ENCODE assay signal across 8 cellular contexts in the genomic region with DNA sequence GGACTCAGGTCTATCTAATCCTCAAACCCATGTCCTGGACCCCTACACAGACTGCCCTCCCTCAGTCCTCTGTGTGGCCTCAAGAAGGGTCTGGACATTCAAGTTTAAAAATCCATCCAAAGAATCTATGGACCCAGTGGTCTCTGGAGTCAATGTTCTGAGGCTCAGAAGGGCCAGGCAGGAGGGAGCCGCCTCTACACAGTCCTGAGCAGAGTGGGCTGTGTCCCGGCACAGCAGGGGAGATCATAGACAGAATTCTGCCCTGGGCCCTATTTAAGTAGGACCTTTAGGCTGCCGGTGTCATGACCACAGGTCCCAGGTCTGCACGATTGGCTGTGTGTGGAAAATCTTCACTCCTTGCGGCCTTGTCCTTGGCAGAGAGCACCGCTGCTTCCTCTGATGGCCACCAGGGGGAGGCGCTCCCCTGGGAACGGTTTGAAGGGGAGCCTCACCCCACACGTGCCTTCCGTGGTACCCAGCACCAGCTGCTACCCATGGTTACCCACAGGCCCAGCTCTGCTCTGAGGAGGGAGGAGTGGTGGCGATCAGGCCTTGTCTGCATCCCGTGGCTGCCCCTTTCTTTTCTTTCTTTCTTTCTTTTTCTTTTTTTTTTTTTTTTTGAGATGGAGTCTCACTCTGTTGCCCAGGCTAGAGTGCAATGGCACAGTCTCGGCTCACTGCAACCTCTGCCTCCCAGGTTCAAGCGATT. TPM values are rescaled to one million over a fixed set of nuclear protein-coding genes. Genes with fewer than 3 reads are reported as not detected.
DNase-seq lines count a peak whose midpoint lies in the region; ATAC-seq, FAIRE-seq and TF ChIP-seq lines count a peak whose summit lies in the region.

No MANE protein-coding gene starts in this region.

- peaks cover 2% of the 10 kb centered on the region for H3K4me1 Mint-ChIP-seq in activated CD4-positive, alpha-beta T cell treated with anti-CD3 and anti-CD28 coated beads for 36 hours

- 16% methylated on average over 8 of the region's 14 CpGs for WGBS in A549 (ENCODE audit: missing lambda C conversion rate)
- 49% methylated on average over 14 of the region's 14 CpGs for WGBS in liver

- H3K27ac ChIP-seq in A549, result no peak overlapping the region
- H3K27ac ChIP-seq in liver (ENCODE audit: low read depth in 1 of 2, low read length in 2 of 2), result no peak overlapping the region

- intact Hi-C loops in activated CD4-positive, alpha-beta T cell treated with anti-CD3 and anti-CD28 coated beads for 36 hours (cut with DNase I, micrococcal nuclease), result loop anchor here (1.0 to 2.0 kb wide), 6 partner anchors 46 to 359 kb away; no protein-coding TSS in a partner anchor

- H3K4me1 ChIP-seq in A549, result no peaks in the 10 kb centered on the region
- H3K4me1 ChIP-seq in liver (ENCODE audit: control insufficient read depth in 4 of 4, insufficient read depth in 4 of 4, low read length in 3 of 4), result peaks cover 0 to 6% (median 2%) of the 10 kb centered on the region in 4 donors

- peak overlapping the region; percentile 25; the same call in 1 of the 3 replicates for H3K4me2 ChIP-seq in A549

- ATAC-seq in A549 (peak; percentile 95 to 99), GM18858 (IDR thresholded peaks at IDR 0.05; ENCODE audit: unreplicated experiment) (peak; percentile 69), HG03196 (IDR thresholded peaks at IDR 0.05; ENCODE audit: unreplicated experiment) (peak; percentile 91)
- peak; percentile 97 for ATAC-seq in activated CD4-positive, alpha-beta T cell treated with anti-CD3 and anti-CD28 coated beads for 36 hours

- no peaks in the 10 kb centered on the region for H3K27me3 Mint-ChIP-seq in activated CD4-positive, alpha-beta T cell treated with anti-CD3 and anti-CD28 coated beads for 36 hours

- H3K27me3 ChIP-seq in liver (ENCODE audit: control insufficient read depth in 4 of 4, insufficient read depth in 4 of 4, low read length in 3 of 4), result no peaks in the 10 kb centered on the region

- H3K27ac Mint-ChIP-seq in activated CD4-positive, alpha-beta T cell treated with anti-CD3 and anti-CD28 coated beads for 36 hours, result no peak overlapping the region

- CTCF ChIA-PET in A549 (lab: Yijun Ruan, JAX), result interaction anchor here (0.6 to 13.1 kb wide), 26 partner anchors 8 to 655 kb away, joined by 3 to 132 read pairs (median 4); a partner anchor contains a TSS
- CTCF ChIA-PET in activated CD4-positive, alpha-beta T cell treated with anti-CD3 and anti-CD28 coated beads for 36 hours (lab: Charles Lee), result interaction anchor here (0.6 to 4.2 kb wide), 12 partner anchors 9 to 456 kb away, joined by 3 to 47 read pairs (median 4); a partner anchor contains a TSS

- H3K4me3 ChIP-seq in A549 (no peak overlapping the region), liver (ENCODE audit: low read depth in 1 of 3, low read length in 3 of 3) (no peak overlapping the region)

- TF ChIP-seq POLR2A in A549 (IDR thresholded peaks at IDR 0.05; ENCODE audit: low read length), result no peak

- peak; percentile 73 to 81 for TF ChIP-seq RAD21 in A549 (conservative IDR thresholded peaks at IDR 0.05 in 1 of 2, IDR thresholded peaks at IDR 0.05 in 1 of 2)
- peak; percentile 77 to 90 for TF ChIP-seq RAD21 in liver (IDR thresholded peaks at IDR 0.05)

- TF ChIP-seq CTCF in A549 (IDR thresholded peaks at IDR 0.05) (peak; percentile 65), liver (IDR thresholded peaks at IDR 0.05; ENCODE audit: low read depth, low read length, missing input control) (peak; percentile 79)

- H3K36me3 ChIP-seq in liver (ENCODE audit: control insufficient read depth in 4 of 4, insufficient read depth in 3 of 4, low read depth in 1 of 4, low read length in 3 of 4), result no peaks in the 10 kb centered on the region

- no peaks in the 10 kb centered on the region for H3K36me3 Mint-ChIP-seq in activated CD4-positive, alpha-beta T cell treated with anti-CD3 and anti-CD28 coated beads for 36 hours (ENCODE audit: low read depth)

- peak; percentile 44 to 64 for DNase-seq in A549 (ENCODE audit: low read depth in 1 of 2, low spot score in 1 of 2)
- DNase-seq in NCI-H446 treated with DMSO at 0.1 percent for 48 hours (lab: John Stamatoyannopoulos, UW), result peak; percentile 7
- peak; percentile 86 for DNase-seq in activated CD4-positive, alpha-beta T cell treated with anti-CD3 and anti-CD28 coated beads for 36 hours
- peak; percentile 49 for DNase-seq in cerebellar cortex (ENCODE audit: low spot score)
- DNase-seq in stimulated activated CD8-positive, alpha-beta memory T cell treated with anti-CD3 and anti-CD28 coated beads, Interleukin-12 subunit alpha, Interleukin-12 subunit beta, amount 100 ng/mL, for 24 hours (ENCODE audit: extremely low read depth), result peak; percentile 42

- no peak for FAIRE-seq in A549 (lab: Jason Lieb, UNC)

- POLR2A ChIA-PET in A549 (lab: Yijun Ruan, JAX), result no interaction called here
- POLR2A ChIA-PET in activated CD4-positive, alpha-beta T cell treated with anti-CD3 and anti-CD28 coated beads for 36 hours (lab: Charles Lee), result interaction anchor here (0.5 kb wide), 1 partner anchor 104 kb away, joined by 3 read pairs; no protein-coding TSS in a partner anchor

- no peak for TF ChIP-seq EP300 in A549 (IDR thresholded peaks at IDR 0.05)

- H3K9me3 ChIP-seq in A549 (no peaks in the 10 kb centered on the region), liver (ENCODE audit: control insufficient read depth in 4 of 4, low read length in 3 of 4) (peaks cover 0 to 3% (median 0%) of the 10 kb centered on the region in 4 donors)

- H3K9ac ChIP-seq in liver (ENCODE audit: low read depth in 1 of 2, low read length in 2 of 2), result no peak overlapping the region

- H3K9me3 Mint-ChIP-seq in activated CD4-positive, alpha-beta T cell treated with anti-CD3 and anti-CD28 coated beads for 36 hours (ENCODE audit: low read depth), result no peaks in the 10 kb centered on the region

- H3K4me3 Mint-ChIP-seq in activated CD4-positive, alpha-beta T cell treated with anti-CD3 and anti-CD28 coated beads for 36 hours, result no peak overlapping the region

TF ChIP-seq in A549, 52 proteins besides CTCF, POLR2A, EP300 and RAD21 (continues in another document):
- TF ChIP-seq RNF2 (IDR thresholded peaks at IDR 0.05; ENCODE audit: borderline replicate concordance, low read depth), result no peak
- TF ChIP-seq, protein P1, sequence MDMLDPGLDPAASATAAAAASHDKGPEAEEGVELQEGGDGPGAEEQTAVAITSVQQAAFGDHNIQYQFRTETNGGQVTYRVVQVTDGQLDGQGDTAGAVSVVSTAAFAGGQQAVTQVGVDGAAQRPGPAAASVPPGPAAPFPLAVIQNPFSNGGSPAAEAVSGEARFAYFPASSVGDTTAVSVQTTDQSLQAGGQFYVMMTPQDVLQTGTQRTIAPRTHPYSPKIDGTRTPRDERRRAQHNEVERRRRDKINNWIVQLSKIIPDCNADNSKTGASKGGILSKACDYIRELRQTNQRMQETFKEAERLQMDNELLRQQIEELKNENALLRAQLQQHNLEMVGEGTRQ (IDR thresholded peaks at IDR 0.05), result 0 out of 2 replicates have a peak, but pooled peaks have one; percentile 5

TF ChIP-seq in liver, 16 proteins besides CTCF, POLR2A, EP300 and RAD21:
- TF ChIP-seq NR2F2 (IDR thresholded peaks at IDR 0.05) (no peak), SP1 (IDR thresholded peaks at IDR 0.05) (no peak), RXRA (IDR thresholded peaks at IDR 0.05) (peak in 1 of 2 donors; percentile 17), JUND (IDR thresholded peaks at IDR 0.05) (no peak), HNF4G (IDR thresholded peaks at IDR 0.05) (no peak), EGR1 (IDR thresholded peaks at IDR 0.05; ENCODE audit: low read depth in 2 of 2) (no peak)
- TF ChIP-seq, protein P2, sequence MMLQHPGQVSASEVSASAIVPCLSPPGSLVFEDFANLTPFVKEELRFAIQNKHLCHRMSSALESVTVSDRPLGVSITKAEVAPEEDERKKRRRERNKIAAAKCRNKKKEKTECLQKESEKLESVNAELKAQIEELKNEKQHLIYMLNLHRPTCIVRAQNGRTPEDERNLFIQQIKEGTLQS (IDR thresholded peaks at IDR 0.05), result no peak

RNA-seq across cellular contexts. Expression of a gene that starts 37.9 kb away (rescaled TPM):
- polyA plus RNA-seq in A549 (2011; rRNA removed) (0.12 and 0.19 TPM in 2 replicates), A549 (2017; fragmentation: RNase III; extraction: RNeasy Plus Mini Kit Qiagen cat#74134 plus additional on column Dnase treatment) (0.13 to 0.32 TPM (median 0.14 TPM) in 3 replicates), liver (10 to 100 TPM in 1 of 2 donors, 1 to 10 TPM in 1; 9.2 to 48.1 TPM)
- polyA plus RNA-seq in A549 (2012; cell fraction: cytosol; rRNA removed), result 0.12 and 0.21 TPM in 2 replicates
- 1.1 and 1.9 TPM in 2 replicates for polyA plus RNA-seq in A549 (2012; cell fraction: nucleus; rRNA removed)
- 0.21 and 0.29 TPM in 2 replicates for polyA minus RNA-seq in A549 (2011; rRNA and poly(A)+ RNA removed)
- total RNA-seq in activated CD4-positive, alpha-beta T cell treated with anti-CD3 and anti-CD28 coated beads for 36 hours, result under 1 TPM in 1 of 2 experiments, not detected in 1; 0.23 TPM
- total RNA-seq in liver, result 10 to 100 TPM; 21.7 to 66.4 TPM

RNA-seq across cellular contexts. Expression of a gene that starts 39.8 kb away (rescaled TPM):
- polyA plus RNA-seq in A549 (2011; rRNA removed) (0.06 and 0.09 TPM in 2 replicates), A549 (2017; fragmentation: RNase III; extraction: RNeasy Plus Mini Kit Qiagen cat#74134 plus additional on column Dnase treatment) (not detected in 3 replicates), liver (10 to 100 TPM; 11.9 to 14.4 TPM)
- polyA plus RNA-seq in A549 (2012; cell fraction: cytosol; rRNA removed), result 0.03 and 0.05 TPM in 2 replicates
- 0.06 and 0.13 TPM in 2 replicates for polyA plus RNA-seq in A549 (2012; cell fraction: nucleus; rRNA removed)
- not detected in 2 replicates for polyA minus RNA-seq in A549 (2011; rRNA and poly(A)+ RNA removed)
- total RNA-seq in activated CD4-positive, alpha-beta T cell treated with anti-CD3 and anti-CD28 coated beads for 36 hours, result not detected
- 1 to 10 TPM; 3.9 to 6.0 TPM for total RNA-seq in liver

RNA-seq across cellular contexts. Expression of a gene that starts 56.3 kb away (rescaled TPM):
- polyA plus RNA-seq in A549 (2011; rRNA removed), result 112 and 127 TPM in 2 replicates
- 105 and 149 TPM in 2 replicates for polyA plus RNA-seq in A549 (2012; cell fraction: cytosol; rRNA removed)
- polyA plus RNA-seq in A549 (2012; cell fraction: nucleus; rRNA removed), result 99.6 and 204 TPM in 2 replicates
- 98.9 to 104 TPM (median 103 TPM) in 3 replicates for polyA plus RNA-seq in A549 (2017; fragmentation: RNase III; extraction: RNeasy Plus Mini Kit Qiagen cat#74134 plus additional on column Dnase treatment)
- polyA minus RNA-seq in A549 (2011; rRNA and poly(A)+ RNA removed), result 46.1 and 47.9 TPM in 2 replicates
- total RNA-seq in activated CD4-positive, alpha-beta T cell treated with anti-CD3 and anti-CD28 coated beads for 36 hours, result 100 to 1,000 TPM; 130 to 143 TPM
- total RNA-seq in liver, result 10 to 100 TPM; 25.7 to 55.7 TPM
- 10 to 100 TPM; 43.1 to 43.9 TPM for polyA plus RNA-seq in liver

RNA-seq across cellular contexts. Expression of a gene that starts 56.4 kb away (rescaled TPM):
- 2.2 and 2.7 TPM in 2 replicates for polyA plus RNA-seq in A549 (2011; rRNA removed)
- 6.2 and 7.9 TPM in 2 replicates for polyA plus RNA-seq in A549 (2012; cell fraction: cytosol; rRNA removed)
- 28.7 and 33.9 TPM in 2 replicates for polyA plus RNA-seq in A549 (2012; cell fraction: nucleus; rRNA removed)
- polyA plus RNA-seq in A549 (2017; fragmentation: RNase III; extraction: RNeasy Plus Mini Kit Qiagen cat#74134 plus additional on column Dnase treatment), result 4.4 to 5.4 TPM (median 4.9 TPM) in 3 replicates
- 6.0 and 9.3 TPM in 2 replicates for polyA minus RNA-seq in A549 (2011; rRNA and poly(A)+ RNA removed)
- total RNA-seq in activated CD4-positive, alpha-beta T cell treated with anti-CD3 and anti-CD28 coated beads for 36 hours, result 1 to 10 TPM; 4.6 to 4.7 TPM
- total RNA-seq in liver, result 1 to 10 TPM; 3.6 to 3.9 TPM
- polyA plus RNA-seq in liver, result 1 to 10 TPM; 1.1 to 1.6 TPM

Comparison
In these comparisons a context has a peak if more than half of its experiments do, and no peak if none do; other contexts are left out.
1. DNase-seq: peak in every context shown above with its lines; median percentile 86 in activated CD4-positive, alpha-beta T cell treated with anti-CD3 and anti-CD28 coated beads for 36 hours; 54 in A549; 49 in cerebellar cortex; 42 in stimulated activated CD8-positive, alpha-beta memory T cell treated with anti-CD3 and anti-CD28 coated beads, Interleukin-12 subunit alpha, Interleukin-12 subunit beta, amount 100 ng/mL, for 24 hours; 7 in NCI-H446 treated with DMSO at 0.1 percent for 48 hours.
2. RNA of a gene that starts 37.9 kb away (total RNA-seq): 21.7 to 66.4 TPM in liver; 0.23 TPM in activated CD4-positive, alpha-beta T cell treated with anti-CD3 and anti-CD28 coated beads for 36 hours; every median in the first group is over 10 times any median in the second.
3. RNA of a gene that starts 39.8 kb away (total RNA-seq): 3.9 to 6.0 TPM in liver; not detected in activated CD4-positive, alpha-beta T cell treated with anti-CD3 and anti-CD28 coated beads for 36 hours; every median in the first group is over 4 times any median in the second.
4. Peak in every context shown above with its lines, with median percentiles within 50 percentile points of each other: ATAC-seq.